16 cellular contexts compared by ENCODE assay signal in the genomic region with DNA sequence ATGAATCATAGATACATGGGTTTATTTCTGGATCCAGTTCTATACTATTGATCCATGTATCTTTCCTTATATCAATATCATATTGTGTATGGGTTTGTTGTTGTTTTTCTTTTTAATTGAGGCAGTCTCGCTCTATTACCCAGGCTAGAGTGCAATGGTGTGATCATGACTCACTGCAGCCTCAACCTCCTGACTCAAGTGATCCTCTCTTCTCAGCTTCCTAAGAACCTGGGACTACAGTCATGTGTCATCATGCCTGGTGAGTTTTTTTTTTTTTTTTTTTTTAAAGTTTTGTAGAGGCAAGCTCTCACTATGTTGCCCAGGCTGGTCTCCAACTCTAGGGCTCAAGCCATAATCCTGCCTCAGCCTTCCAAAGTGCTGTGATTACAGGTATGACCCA.
DNase-seq lines count a peak whose midpoint lies in the region; ATAC-seq, FAIRE-seq and TF ChIP-seq lines count a peak whose summit lies in the region.
"Had no signal": no experiment of that assay in that cellular context is flagged by ENCODE, and none has a peak within 500 bp of the region (broad histone marks: within the 10 kb centered on the region; RNA-seq: fewer than 3 reads in every experiment).

No MANE protein-coding gene starts in this region.

- H3K4me1 ChIP-seq in breast epithelium (no peaks in the 10 kb centered on the region), mammary epithelial cell (ENCODE audit: insufficient read depth, low read length) (peaks cover 6% of the 10 kb centered on the region), keratinocyte (ENCODE audit: control insufficient read depth, extremely low read depth, insufficient read depth, low read length) (peaks cover 10% of the 10 kb centered on the region)

- intact Hi-C loops in MCF 10A (cut with micrococcal nuclease) = no loop called here
- intact Hi-C loops in breast epithelium (cut with DNase I; ENCODE audit: low total_unique reads) = no loop called here
- intact Hi-C loops in mammary epithelial cell (cut with micrococcal nuclease) = no loop called here

- in situ Hi-C loops in mammary epithelial cell (cut with MboI; ENCODE audit: low sequenced_read_pairs in 2 of 2) = no loop called here

- no peaks in the 10 kb centered on the region for H3K27me3 Mint-ChIP-seq in MCF 10A (ENCODE audit: insufficient read depth, unreplicated experiment)
- no peaks in the 10 kb centered on the region for H3K27me3 Mint-ChIP-seq in activated T-cell treated with anti-CD3 and anti-CD28 coated beads, Interleukin-2, amount 50 U/mL, for 4 hours (ENCODE audit: low read depth)

- no peak for ATAC-seq in activated T-cell treated with anti-CD3 and anti-CD28 coated beads, Interleukin-2, amount 50 U/mL, for 4 hours
- no peak for ATAC-seq in GM18868 (IDR thresholded peaks at IDR 0.05; ENCODE audit: unreplicated experiment)
- ATAC-seq: CD8-positive, alpha-beta T cell; HepG2 had no signal

- H3K4me1 Mint-ChIP-seq in MCF 10A (ENCODE audit: insufficient read depth, unreplicated experiment) = no peaks in the 10 kb centered on the region
- H3K4me1 Mint-ChIP-seq in activated T-cell treated with anti-CD3 and anti-CD28 coated beads, Interleukin-2, amount 50 U/mL, for 4 hours (ENCODE audit: low read depth) = no peaks in the 10 kb centered on the region

- POLR2A ChIA-PET in MCF 10A (lab: Yijun Ruan, JAX) = no interaction called here

- H3K27ac ChIP-seq in breast epithelium (no peak overlapping the region), mammary epithelial cell (ENCODE audit: insufficient read depth, low read depth, low read length) (peak overlapping the region; percentile 30), keratinocyte (ENCODE audit: control insufficient read depth, insufficient read depth, low read length) (peak overlapping the region; percentile 63)
- H3K27ac ChIP-seq: 22Rv1 had no signal

- no peak for TF ChIP-seq POLR2A in breast epithelium (IDR thresholded peaks at IDR 0.05)

- no peaks in the 10 kb centered on the region for H3K9me3 Mint-ChIP-seq in MCF 10A (ENCODE audit: unreplicated experiment)
- peaks cover 9% of the 10 kb centered on the region for H3K9me3 Mint-ChIP-seq in activated T-cell treated with anti-CD3 and anti-CD28 coated beads, Interleukin-2, amount 50 U/mL, for 4 hours

- DNase-seq in MCF 10A (ENCODE audit: unreplicated experiment) (peak; percentile 43), breast epithelium (ENCODE audit: low spot score in 2 of 2) (no peak), mammary epithelial cell (peak; percentile 85), keratinocyte (ENCODE audit: low read depth, low spot score) (peak; percentile 25), D341Med (ENCODE audit: low spot score) (no peak)
- DNase-seq in activated T-cell treated with anti-CD3 and anti-CD28 coated beads, Interleukin-2, amount 50 U/mL, for 4 hours = no peak
- DNase-seq in activated CD8-positive, alpha-beta memory T cell treated with anti-CD3 and anti-CD28 coated beads, Interleukin-2, amount 50 U/mL, for 4 hours = no peak
- DNase-seq: CD8-positive, alpha-beta T cell; MM.1S; NCI-H1105; NCI-H1694; NCI-H69 had no signal

- no peaks in the 10 kb centered on the region for H3K36me3 Mint-ChIP-seq in MCF 10A (ENCODE audit: insufficient read depth, unreplicated experiment)
- H3K36me3 Mint-ChIP-seq in activated T-cell treated with anti-CD3 and anti-CD28 coated beads, Interleukin-2, amount 50 U/mL, for 4 hours (ENCODE audit: insufficient read depth) = no peaks in the 10 kb centered on the region
- H3K36me3 Mint-ChIP-seq: CD8-positive, alpha-beta T cell had no signal

- H3K36me3 ChIP-seq in breast epithelium (no peaks in the 10 kb centered on the region), mammary epithelial cell (ENCODE audit: insufficient read depth, low read length) (no peaks in the 10 kb centered on the region), keratinocyte (ENCODE audit: control insufficient read depth in 2 of 2, extremely low read depth in 1 of 2, insufficient read depth in 2 of 2, low read length in 2 of 2) (no peaks in the 10 kb centered on the region)

- H3K4me2 ChIP-seq in mammary epithelial cell (ENCODE audit: insufficient read depth, low read depth, low read length) = peak overlapping the region; percentile 15
- H3K4me2 ChIP-seq in keratinocyte (ENCODE audit: control insufficient read depth, extremely low read depth, insufficient read depth, low read depth, low read length) = no peak overlapping the region

- WGBS in mammary epithelial cell (ENCODE audit: low coverage, missing lambda C conversion rate) = 0% methylated on average over 1 of the region's 1 CpG

- no peaks in the 10 kb centered on the region for H4K20me1 ChIP-seq in mammary epithelial cell (ENCODE audit: insufficient read depth, low read length)
- no peaks in the 10 kb centered on the region for H4K20me1 ChIP-seq in keratinocyte (ENCODE audit: control insufficient read depth, extremely low read depth, insufficient read depth, low read length)

- H3K4me3 Mint-ChIP-seq in MCF 10A (ENCODE audit: unreplicated experiment) = no peak overlapping the region
- H3K4me3 Mint-ChIP-seq in activated T-cell treated with anti-CD3 and anti-CD28 coated beads, Interleukin-2, amount 50 U/mL, for 4 hours = no peak overlapping the region
- H3K4me3 Mint-ChIP-seq: CD8-positive, alpha-beta T cell had no signal

- H3K4me3 ChIP-seq in breast epithelium = no peak overlapping the region
- no peak overlapping the region for H3K4me3 ChIP-seq in mammary epithelial cell (replicated peaks in 1 of 3; ENCODE audit: insufficient read depth in 1 of 3, low read depth in 2 of 3, low read length in 3 of 3)
- H3K4me3 ChIP-seq in keratinocyte (ENCODE audit: control insufficient read depth in 2 of 3, extremely low read depth in 1 of 3, insufficient read depth in 2 of 3, low read depth in 1 of 3, low read length in 3 of 3) = no peak overlapping the region

- no peak overlapping the region for H3K27ac Mint-ChIP-seq in MCF 10A (ENCODE audit: low read depth, unreplicated experiment)
- H3K27ac Mint-ChIP-seq: CD8-positive, alpha-beta T cell had no signal

- H3K79me2 ChIP-seq in mammary epithelial cell (ENCODE audit: insufficient read depth, low read length) = no peaks in the 10 kb centered on the region
- H3K79me2 ChIP-seq in keratinocyte (ENCODE audit: control insufficient read depth, insufficient read depth, low read length) = no peaks in the 10 kb centered on the region

- H3K9me3 ChIP-seq in breast epithelium (no peaks in the 10 kb centered on the region), mammary epithelial cell (replicated peaks; ENCODE audit: insufficient read depth, low read length) (no peaks in the 10 kb centered on the region), keratinocyte (ENCODE audit: control insufficient read depth, low read depth, low read length) (no peaks in the 10 kb centered on the region)

- H3K27me3 ChIP-seq in breast epithelium = no peaks in the 10 kb centered on the region
- no peaks in the 10 kb centered on the region for H3K27me3 ChIP-seq in mammary epithelial cell (ENCODE audit: insufficient read depth, low read length)
- no peaks in the 10 kb centered on the region for H3K27me3 ChIP-seq in keratinocyte (ENCODE audit: control insufficient read depth, extremely low read depth, insufficient read depth, low read length)

- H2AFZ ChIP-seq in mammary epithelial cell (ENCODE audit: low read depth, low read length) (no peak overlapping the region), keratinocyte (ENCODE audit: control insufficient read depth, low read length) (peak overlapping the region; percentile 64)

- no peaks in the 10 kb centered on the region for H3K9me1 ChIP-seq in keratinocyte (ENCODE audit: control insufficient read depth, extremely low read depth, insufficient read depth, low read length)

- dilution Hi-C loops in mammary epithelial cell (cut with HindIII; ENCODE audit: low sequenced_read_pairs) = no loop called here
- dilution Hi-C loops in keratinocyte (cut with MboI; ENCODE audit: extremely low pct_ligation_motif_present, low sequenced_read_pairs) = no loop called here

- BruUV-seq in MCF 10A (replicated peaks; lab: Mats Ljungman, UMichigan) (no TSS peak), mammary epithelial cell (replicated peaks; lab: Mats Ljungman, UMichigan) (no TSS peak)

- CTCF ChIA-PET in MCF 10A (lab: Yijun Ruan, JAX) (interaction anchor here (0.6 kb wide), 1 partner anchor 658 kb away, joined by 4 read pairs; no protein-coding TSS in a partner anchor), mammary epithelial cell (lab: Charles Lee; ENCODE audit: low non-redundant PET) (no interaction called here)

- TF ChIP-seq CTCF in MCF 10A (IDR thresholded peaks at IDR 0.05; ENCODE audit: unreplicated experiment) (no peak), breast epithelium (IDR thresholded peaks at IDR 0.05) (no peak), mammary epithelial cell (conservative IDR thresholded peaks at IDR 0.05 in 1 of 2, IDR thresholded peaks at IDR 0.05 in 1 of 2; ENCODE audit: extremely low read depth in 1 of 2, insufficient read depth in 1 of 2, low read depth in 1 of 2, low read length in 2 of 2) (no peak), keratinocyte (optimal IDR thresholded peaks at IDR 0.05 in 1 of 3, IDR thresholded peaks at IDR 0.05 in 1 of 3, conservative IDR thresholded peaks at IDR 0.05 in 1 of 3; ENCODE audit: extremely low read depth in 1 of 3, insufficient read depth in 2 of 3, low read length in 3 of 3) (no peak)

- H3K9ac ChIP-seq in mammary epithelial cell (ENCODE audit: insufficient read depth, low read length) (no peak overlapping the region), keratinocyte (ENCODE audit: control insufficient read depth, extremely low read depth, insufficient read depth, low read length) (no peak overlapping the region)

- peak; percentile 86 for FAIRE-seq in keratinocyte (lab: Jason Lieb, UNC)
- FAIRE-seq: GM19239, HepG2 had no signal

Comparison
In these comparisons a context has a peak if more than half of its experiments do, and no peak if none do; other contexts are left out.
1. DNase-seq: peak in MCF 10A (single experiment), mammary epithelial cell (single experiment) and keratinocyte (single experiment); none in breast epithelium (0 of 2), activated T-cell treated with anti-CD3 and anti-CD28 coated beads, Interleukin-2, amount 50 U/mL, for 4 hours (single experiment), D341Med (single experiment) and activated CD8-positive, alpha-beta memory T cell treated with anti-CD3 and anti-CD28 coated beads, Interleukin-2, amount 50 U/mL, for 4 hours (single experiment).
2. H3K27ac ChIP-seq: peak in mammary epithelial cell (single experiment) and keratinocyte (single experiment); none in breast epithelium (0 of 2).